ENCODE assay signal across 1 cellular context in genomic region chr17:8117367-8117979, GRCh38.
TF ChIP-seq lines count a peak whose summit lies in the region.

No MANE protein-coding gene starts in this region.

TF ChIP-seq in H1, 55 proteins besides CTCF, POLR2A, EP300 and RAD21:
- peak; percentile 31; the same call in 1 of the 2 replicates for TF ChIP-seq MAX (IDR thresholded peaks at IDR 0.05)
- no peak for TF ChIP-seq GABPA (IDR thresholded peaks at IDR 0.05; ENCODE audit: borderline replicate concordance, insufficient read depth, low read length)
- TF ChIP-seq RNF2 (IDR thresholded peaks at IDR 0.05; ENCODE audit: borderline replicate concordance, low read depth, low read length, missing control alignments, poor library complexity, severe bottlenecking), result no peak
- peak; percentile 73; the same call in 1 of the 2 replicates for TF ChIP-seq SUZ12 (IDR thresholded peaks at IDR 0.05; ENCODE audit: low read length)
- TF ChIP-seq EZH2 (IDR thresholded peaks at IDR 0.05; ENCODE audit: low read depth, low read length, severe bottlenecking), result peak; percentile 34
- TF ChIP-seq BCL11A (IDR thresholded peaks at IDR 0.05; ENCODE audit: low read depth in 2 of 2, low read length in 2 of 2), result no peak
- no peak for TF ChIP-seq RXRA (IDR thresholded peaks at IDR 0.05; ENCODE audit: insufficient read depth, low read depth, low read length)
TF ChIP-seq in H1: peak in this region for 3.
